ENCODE assay signal across 8 cellular contexts in genomic region chr9:69122391-69123141, GRCh38. TPM values are rescaled to one million over a fixed set of nuclear protein-coding genes. Genes with fewer than 3 reads are reported as not detected.
DNase-seq lines count a peak whose midpoint lies in the region; TF ChIP-seq lines count a peak whose summit lies in the region.

No MANE protein-coding gene starts in this region.

- no peaks in the 10 kb centered on the region for H3K36me3 ChIP-seq in MG63
- H3K36me3 ChIP-seq in iPS-18a (ENCODE audit: control insufficient read depth, low read depth, low read length), result no peaks in the 10 kb centered on the region
- H3K36me3 ChIP-seq in skeletal muscle tissue (ENCODE audit: control insufficient read depth in 3 of 3, insufficient read depth in 3 of 3, low read length in 3 of 3), result no peaks in the 10 kb centered on the region

- H3K4me3 ChIP-seq in MG63 (peak overlapping the region; percentile 49), iPS-18a (ENCODE audit: low read length) (peak overlapping the region; percentile 87), skeletal muscle tissue (ENCODE audit: low read length in 3 of 3) (peak overlapping the region; percentile 85 to 90 (median 85))

- peak overlapping the region; percentile 29 for H3K27ac ChIP-seq in angular gyrus (ENCODE audit: low read depth, low read length)
- H3K27ac ChIP-seq in iPS-18a (ENCODE audit: low read length), result peak overlapping the region; percentile 37
- H3K27ac ChIP-seq in skeletal muscle tissue (ENCODE audit: low read depth, low read length), result peak overlapping the region; percentile 9

- H3K9ac ChIP-seq in iPS-18a (ENCODE audit: low read length) (peak overlapping the region; percentile 96), skeletal muscle tissue (ENCODE audit: low read depth in 1 of 3, low read length in 3 of 3) (peak overlapping the region; percentile 65 to 83 (median 80))

- DNase-seq in NCI-H1436 (lab: John Stamatoyannopoulos, UW) (peak; percentile 48), NCI-H1436 treated with DMSO at 0.1 percent for 48 hours (lab: John Stamatoyannopoulos, UW) (no peak), MG63 (no peak), GM13977 (ENCODE audit: low spot score) (no peak)
- no peak for DNase-seq in activated effector memory CD4-positive, alpha-beta T cell treated with Interleukin-2 at 50 U/mL for 16 hours

- no peak for TF ChIP-seq CTCF in GM13977 (IDR thresholded peaks at IDR 0.05; ENCODE audit: extremely low read depth, insufficient read depth, missing control alignments)

- H3K27me3 ChIP-seq in MG63 (no peaks in the 10 kb centered on the region), iPS-18a (ENCODE audit: control insufficient read depth, insufficient read depth, low read length) (no peaks in the 10 kb centered on the region), skeletal muscle tissue (ENCODE audit: control insufficient read depth in 3 of 3, insufficient read depth in 3 of 3, low read length in 3 of 3) (no peaks in the 10 kb centered on the region)

- in situ Hi-C loops in GM13977 (cut with MboI; ENCODE audit: low pct_unique_long_range_greater_than_20kb, low sequenced_read_pairs, unreplicated experiment), result no loop called here

- no peaks in the 10 kb centered on the region for H3K9me3 ChIP-seq in MG63
- no peaks in the 10 kb centered on the region for H3K9me3 ChIP-seq in iPS-18a (ENCODE audit: control insufficient read depth, low read depth, low read length)
- H3K9me3 ChIP-seq in skeletal muscle tissue (ENCODE audit: control insufficient read depth in 3 of 3, low read length in 3 of 3), result no peaks in the 10 kb centered on the region

- H3K4me1 ChIP-seq in iPS-18a (ENCODE audit: control insufficient read depth, low read depth, low read length) (peaks cover 14% of the 10 kb centered on the region), skeletal muscle tissue (ENCODE audit: control insufficient read depth in 3 of 3, insufficient read depth in 3 of 3, low read length in 3 of 3) (peaks cover 9 to 13% (median 13%) of the 10 kb centered on the region in 3 donors)

RNA-seq across cellular contexts. Expression of gene TJP2, which starts 51.5 kb away (rescaled TPM):
- total RNA-seq in MG63 (2014; rRNA removed; shearing (Covaris generic); ENCODE audit: low replicate concordance), result 10.1 and 11.5 TPM in 2 replicates
- 17.2 TPM for total RNA-seq in skeletal muscle tissue
